ENCODE assay signal across 17 cellular contexts in the genomic region with DNA sequence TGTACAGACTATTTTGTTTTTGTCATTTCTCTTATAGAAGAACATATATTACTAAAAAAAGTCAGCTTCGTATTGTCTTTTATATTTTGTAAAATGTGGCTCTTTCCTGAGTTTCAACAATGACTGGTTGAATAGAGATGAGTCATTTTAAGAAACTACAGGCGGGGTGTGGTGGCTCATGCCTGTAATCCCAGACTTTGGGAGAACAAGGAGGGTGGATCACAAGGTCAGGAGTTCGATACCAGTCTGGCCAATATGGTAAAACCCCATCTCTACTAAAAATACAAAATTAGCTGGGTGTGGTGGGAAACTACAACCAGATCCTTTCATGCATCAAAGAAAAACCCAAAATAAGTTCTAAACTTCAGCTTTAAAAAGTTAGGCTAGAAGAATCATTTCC. TPM values are rescaled to one million over a fixed set of nuclear protein-coding genes. Genes with fewer than 3 reads are reported as not detected.
DNase-seq lines count a peak whose midpoint lies in the region; ATAC-seq, FAIRE-seq and TF ChIP-seq lines count a peak whose summit lies in the region.
"Had no signal": no experiment of that assay in that cellular context is flagged by ENCODE, and none has a peak within 500 bp of the region (broad histone marks: within the 10 kb centered on the region; RNA-seq: fewer than 3 reads in every experiment).

No MANE protein-coding gene starts in this region.

- no peak for TF ChIP-seq POLR2A in H54 (IDR thresholded peaks at IDR 0.05; ENCODE audit: low read depth, low read length)

- H3K9ac ChIP-seq in smooth muscle cell (ENCODE audit: low read depth), result no peak overlapping the region
- H3K9ac ChIP-seq: neural progenitor cell had no signal

- H3K79me2 ChIP-seq in smooth muscle cell (ENCODE audit: low read depth), result peaks cover 72% of the 10 kb centered on the region

- no peaks in the 10 kb centered on the region for H3K4me1 ChIP-seq in smooth muscle cell (ENCODE audit: low read depth)
- H3K4me1 ChIP-seq: neural progenitor cell had no signal

- H2AFZ ChIP-seq in smooth muscle cell (ENCODE audit: low read depth), result no peak overlapping the region
- H2AFZ ChIP-seq: neural progenitor cell had no signal

- H3F3A ChIP-seq in smooth muscle cell (ENCODE audit: low read depth), result no peaks in the 10 kb centered on the region

- H3K36me3 ChIP-seq in smooth muscle cell (ENCODE audit: low read depth), result no peaks in the 10 kb centered on the region
- H3K36me3 ChIP-seq: neural progenitor cell, thyroid gland had no signal

- H3K27ac ChIP-seq in epithelial cell of prostate, result peak overlapping the region; percentile 29
- peak overlapping the region; percentile 40 for H3K27ac ChIP-seq in smooth muscle cell (ENCODE audit: low read depth)
- H3K27ac ChIP-seq: neural progenitor cell, thyroid gland had no signal

- FAIRE-seq in H54 (lab: Jason Lieb, UNC), result peak; percentile 93
- FAIRE-seq: H1, RCC 7860 had no signal

- H4K20me1 ChIP-seq in smooth muscle cell (ENCODE audit: low read depth), result peaks cover 94% of the 10 kb centered on the region

- no peak for TF ChIP-seq CTCF in smooth muscle cell (IDR thresholded peaks at IDR 0.05; ENCODE audit: borderline replicate concordance, insufficient read depth, poor library complexity, severe bottlenecking)

- H3K4me3 ChIP-seq in smooth muscle cell, result no peak overlapping the region
- H3K4me3 ChIP-seq: neural progenitor cell, thyroid gland had no signal

- no peaks in the 10 kb centered on the region for H3K9me3 ChIP-seq in smooth muscle cell (replicated peaks; ENCODE audit: low read depth)
- H3K9me3 ChIP-seq: thyroid gland had no signal

- H3K4me2 ChIP-seq in smooth muscle cell, result no peak overlapping the region
- H3K4me2 ChIP-seq: neural progenitor cell had no signal

- no peaks in the 10 kb centered on the region for H3K27me3 ChIP-seq in smooth muscle cell (ENCODE audit: low read depth)
- H3K27me3 ChIP-seq: neural progenitor cell, thyroid gland had no signal

- ATAC-seq in Right ventricle myocardium superior (ENCODE audit: poor library complexity) (no peak), GM18517 (IDR thresholded peaks at IDR 0.05; ENCODE audit: unreplicated experiment) (no peak)
- ATAC-seq: right cardiac atrium had no signal

- intact Hi-C loops in Right ventricle myocardium superior (cut with DNase I), result no loop called here

- WGBS in smooth muscle cell (ENCODE audit: low lambda C conversion rate), result 91% methylated on average over 3 of the region's 3 CpGs

- DNase-seq in H54 (ENCODE audit: insufficient read length, low spot score), result no peak
- DNase-seq in RPMI7951 (ENCODE audit: low read depth), result peak; percentile 19
- no peak for DNase-seq in epithelial cell of prostate (ENCODE audit: low read depth, low spot score)
- no peak for DNase-seq in smooth muscle cell (lab: John Stamatoyannopoulos, UW; ENCODE audit: unreplicated experiment)
- no peak for DNase-seq in Right ventricle myocardium superior
- DNase-seq in AG08396 (ENCODE audit: low spot score), result no peak
- DNase-seq: activated CD4-positive, alpha-beta T cell treated with anti-CD3 and anti-CD28 coated beads for 48 hours; activated T-cell treated with anti-CD3 and anti-CD28 coated beads for 4 hours; CD4-positive, alpha-beta memory T cell; NCI-H1436 treated with DMSO at 0.1 percent for 48 hours; NCI-H510A; right cardiac atrium; thyroid gland had no signal

RNA-seq across cellular contexts. Expression of a gene that starts 28.8 kb away (rescaled TPM):
- 5.8 and 9.5 TPM in 2 replicates for total RNA-seq in RPMI7951 (2014; rRNA removed; shearing (Covaris generic))
- total RNA-seq in smooth muscle cell (14.7 and 16.9 TPM in 2 replicates), Right ventricle myocardium superior (20.0 TPM)
- polyA plus RNA-seq in smooth muscle cell, result 6.6 and 16.4 TPM in 2 replicates

RNA-seq across cellular contexts. Expression of a gene that starts 56.0 kb away (rescaled TPM):
- total RNA-seq in RPMI7951 (2014; rRNA removed; shearing (Covaris generic)), result 1,364 and 1,495 TPM in 2 replicates
- total RNA-seq in smooth muscle cell (1,517 and 1,797 TPM in 2 replicates), Right ventricle myocardium superior (532 TPM)
- polyA plus RNA-seq in smooth muscle cell, result 333 and 366 TPM in 2 replicates
